ENCODE assay signal across 8 cellular contexts in genomic region chr1:202505880-202506562, GRCh38.
DNase-seq lines count a peak whose midpoint lies in the region; ATAC-seq and TF ChIP-seq lines count a peak whose summit lies in the region.
"Not testable (repeated sequence)": the region's sequence is repeated elsewhere in the genome, so short reads cannot be mapped to it uniquely, and the experiment has no call there.

No MANE protein-coding gene starts in this region.

- not testable (repeated sequence) for H3K27ac Mint-ChIP-seq in neural progenitor cell

- peak overlapping the region; percentile 21 for H2AFZ ChIP-seq in neural progenitor cell (replicated peaks)

- H3F3A ChIP-seq in neural progenitor cell (ENCODE audit: low read depth) = not testable (repeated sequence)

- intact Hi-C loops in gastrocnemius medialis (cut with DNase I; ENCODE audit: low total_unique reads) = not testable (repeated sequence)

- not testable (repeated sequence) for H4K20me1 ChIP-seq in neural progenitor cell (ENCODE audit: low read depth)

- DNase-seq in EL (peak; percentile 10), cerebellar cortex (ENCODE audit: low spot score) (peak; percentile 94), cardiac muscle cell (ENCODE audit: low read depth in 1 of 2, low spot score in 1 of 2) (peak in 1 of 2 donors; percentile 97), left kidney (ENCODE audit: low read depth, low spot score) (peak; percentile 15), gastrocnemius medialis (peak in 1 of 2 donors; percentile 29), ureter (ENCODE audit: low spot score) (peak; percentile 65)
- not testable (repeated sequence) for DNase-seq in SJSA1 (ENCODE audit: low read depth in 1 of 2, low spot score in 2 of 2); neural progenitor cell (ENCODE audit: low spot score)

- in situ Hi-C loops in gastrocnemius medialis (cut with MboI; ENCODE audit: low sequenced_read_pairs in 4 of 4) = loop anchor here in 2 of 4 donors (10.0 kb wide), 1 partner anchor 89 kb away; no protein-coding TSS in a partner anchor

- peak overlapping the region; percentile 6 for H3K4me2 ChIP-seq in neural progenitor cell

- H3K9ac ChIP-seq in neural progenitor cell = not testable (repeated sequence)

- peaks cover 20% of the 10 kb centered on the region for H3K4me1 ChIP-seq in SJSA1 (replicated peaks)
- H3K4me1 ChIP-seq in cardiac muscle cell (ENCODE audit: low read depth) = peaks cover 18% of the 10 kb centered on the region
- peaks cover 13% of the 10 kb centered on the region for H3K4me1 ChIP-seq in neural progenitor cell
- H3K4me1 ChIP-seq in gastrocnemius medialis = peaks cover 12 to 16% of the 10 kb centered on the region in 2 donors

- H3K79me2 ChIP-seq in neural progenitor cell (ENCODE audit: low read depth) = not testable (repeated sequence)

- not testable (repeated sequence) for H3K27me3 ChIP-seq in SJSA1 (replicated peaks); cardiac muscle cell; neural progenitor cell; gastrocnemius medialis

- not testable (repeated sequence) for TF ChIP-seq POLR2A in gastrocnemius medialis (IDR thresholded peaks at IDR 0.05)

- peak overlapping the region; percentile 65 for H3K27ac ChIP-seq in SJSA1
- H3K27ac ChIP-seq in cardiac muscle cell = peak overlapping the region; percentile 94
- H3K27ac ChIP-seq in neural progenitor cell = not testable (repeated sequence)
- H3K27ac ChIP-seq in gastrocnemius medialis = peak overlapping the region; percentile 45 to 66 (median 62)

- not testable (repeated sequence) for H3K9me3 Mint-ChIP-seq in neural progenitor cell

- H3K9me3 ChIP-seq in SJSA1 (replicated peaks); cardiac muscle cell (ENCODE audit: low read depth); neural progenitor cell (ENCODE audit: low read depth); gastrocnemius medialis: not testable (repeated sequence)

- H3K36me3 Mint-ChIP-seq in neural progenitor cell = not testable (repeated sequence)

- peak in 1 of 2 donors; percentile 29 for ATAC-seq in gastrocnemius medialis

- not testable (repeated sequence) for H3K4me3 ChIP-seq in SJSA1, cardiac muscle cell, neural progenitor cell, gastrocnemius medialis

- not testable (repeated sequence) for H3K4me1 Mint-ChIP-seq in neural progenitor cell

- TF ChIP-seq CTCF in cardiac muscle cell (IDR thresholded peaks at IDR 0.05; ENCODE audit: low read depth, low read length); neural progenitor cell (IDR thresholded peaks at IDR 0.05); gastrocnemius medialis (IDR thresholded peaks at IDR 0.05 in 4 of 5, conservative IDR thresholded peaks at IDR 0.05 in 1 of 5): not testable (repeated sequence)

- not testable (repeated sequence) for H3K36me3 ChIP-seq in SJSA1, neural progenitor cell
- peaks cover 65% of the 10 kb centered on the region for H3K36me3 ChIP-seq in cardiac muscle cell
- peaks cover 0 to 29% of the 10 kb centered on the region in 2 donors for H3K36me3 ChIP-seq in gastrocnemius medialis

- H3K27me3 Mint-ChIP-seq in neural progenitor cell (ENCODE audit: insufficient read depth, low read depth) = not testable (repeated sequence)

- not testable (repeated sequence) for H3K4me3 Mint-ChIP-seq in neural progenitor cell
